ENCODE assay signal across 11 cellular contexts in the genomic region with DNA sequence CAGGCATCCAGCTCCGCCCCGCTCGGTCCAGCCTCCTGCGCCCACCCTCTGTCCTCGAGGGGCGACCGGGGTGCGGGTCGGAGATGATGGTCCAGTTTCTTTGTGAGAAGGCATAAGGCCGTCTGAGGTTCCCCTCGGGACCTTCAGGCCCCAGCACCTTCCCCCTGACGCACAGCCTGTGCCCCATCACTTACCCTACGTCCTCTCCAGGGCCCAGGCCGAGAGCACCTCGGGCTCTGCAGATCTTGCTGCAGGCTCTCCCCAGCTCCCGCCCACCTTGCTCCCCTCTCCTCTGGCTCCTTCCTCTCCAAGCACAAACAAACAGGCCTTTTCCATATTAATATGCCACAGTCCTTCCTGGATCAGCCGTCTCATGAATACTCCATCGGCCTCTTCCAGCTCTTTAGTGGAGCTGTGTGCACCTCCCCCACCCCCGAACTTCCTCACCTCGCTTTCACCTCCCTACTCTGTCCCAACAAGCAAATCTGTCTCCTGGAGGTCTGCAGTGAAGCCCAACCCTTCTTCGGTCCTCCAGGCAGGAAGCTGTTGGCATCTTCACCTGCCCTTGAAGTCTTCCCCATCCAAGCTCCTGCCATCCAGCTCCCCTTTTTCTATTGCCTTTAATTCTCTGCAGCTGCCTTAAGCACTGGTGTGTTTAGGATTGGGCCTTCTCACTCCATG. TPM values are rescaled to one million over a fixed set of nuclear protein-coding genes. Genes with fewer than 3 reads are reported as not detected.
DNase-seq lines count a peak whose midpoint lies in the region; ATAC-seq and FAIRE-seq lines count a peak whose summit lies in the region.
"Had no signal": no experiment of that assay in that cellular context is flagged by ENCODE, and none has a peak within 500 bp of the region (broad histone marks: within the 10 kb centered on the region; RNA-seq: fewer than 3 reads in every experiment).

No MANE protein-coding gene starts in this region.

- H3K9me3 ChIP-seq in right cardiac atrium (ENCODE audit: control insufficient read depth, low read length): no peaks in the 10 kb centered on the region
- H3K9me3 ChIP-seq in mesodermal cell (ENCODE audit: control insufficient read depth, low read length): no peaks in the 10 kb centered on the region

- no peaks in the 10 kb centered on the region for H3K36me3 ChIP-seq in mesodermal cell (ENCODE audit: control insufficient read depth, insufficient read depth, low read length)

- DNase-seq in right cardiac atrium (peak in 1 of 3 donors; percentile 40), Right ventricle myocardium inferior (ENCODE audit: missing footprints) (no peak), urothelium cell line (ENCODE audit: low spot score) (peak; percentile 15), frontal cortex (ENCODE audit: low spot score in 2 of 2) (no peak)
- DNase-seq: stimulated activated CD4-positive, alpha-beta T cell treated with anti-CD3 and anti-CD28 coated beads, Interleukin-4, amount 100 ng/mL, for 4 hours had no signal

- intact Hi-C loops in right cardiac atrium (cut with DNase I): loop anchor here in 2 of 4 donors (5.0 to 10.0 kb wide), 2 partner anchors 163 to 170 kb away; no protein-coding TSS in a partner anchor
- intact Hi-C loops in Right ventricle myocardium inferior (cut with DNase I): loop anchor here (2.0 kb wide), 1 partner anchor 167 kb away; no protein-coding TSS in a partner anchor

- ATAC-seq in right cardiac atrium (no peak), Right ventricle myocardium inferior (no peak), GM18502 (IDR thresholded peaks at IDR 0.05; ENCODE audit: poor library complexity, unreplicated experiment) (no peak), HG03571 (IDR thresholded peaks at IDR 0.05; ENCODE audit: unreplicated experiment) (no peak)
- ATAC-seq: K562 had no signal

- H3K4me3 ChIP-seq in right cardiac atrium (ENCODE audit: low read length): peak overlapping the region; percentile 59
- peak overlapping the region; percentile 39 for H3K4me3 ChIP-seq in mesodermal cell (ENCODE audit: extremely low read depth, insufficient read depth, low read length, poor library complexity, severe bottlenecking)
- H3K4me3 ChIP-seq: K562 had no signal

- H3K27me3 ChIP-seq in right cardiac atrium (ENCODE audit: control insufficient read depth, insufficient read depth): no peaks in the 10 kb centered on the region

- H3K4me1 ChIP-seq in right cardiac atrium (ENCODE audit: control insufficient read depth, insufficient read depth, low read length) (peaks cover 3% of the 10 kb centered on the region), mesodermal cell (ENCODE audit: control insufficient read depth, insufficient read depth, low read length, poor library complexity, severe bottlenecking) (peaks cover 16% of the 10 kb centered on the region)

- FAIRE-seq in urothelium cell line (lab: Jason Lieb, UNC): no peak
- no peak for FAIRE-seq in frontal cortex (lab: Jason Lieb, UNC)
- FAIRE-seq: G401.6, K562 had no signal

- H3K27ac ChIP-seq in right cardiac atrium (ENCODE audit: low read length) (no peak overlapping the region), angular gyrus (ENCODE audit: low read depth, low read length) (peak overlapping the region; percentile 98), mesodermal cell (ENCODE audit: low read depth, low read length, severe bottlenecking) (no peak overlapping the region)

- WGBS in right cardiac atrium: 32% methylated on average over 21 of the region's 21 CpGs
- WGBS in mesodermal cell (ENCODE audit: insufficient coverage in 2 of 2), 2 experiments: 21 to 25% methylated on average over 16 to 18 of the region's 21 CpGs

RNA-seq across cellular contexts. Expression of a gene that starts 0.4 kb away (rescaled TPM):
- total RNA-seq in right cardiac atrium: 1 to 10 TPM in 2 of 4 donors, under 1 TPM in 2; 0.40 to 2.0 (median 1.1) TPM
- 1.8 TPM for polyA plus RNA-seq in right cardiac atrium
- total RNA-seq in Right ventricle myocardium inferior: 0.24 TPM
- polyA plus RNA-seq in mesodermal cell (2013, experiment 1 of 2): 31.1 TPM
- 23.1 TPM for polyA plus RNA-seq in mesodermal cell (2013, experiment 2 of 2)
- total RNA-seq in frontal cortex: 6.9 TPM

RNA-seq across cellular contexts. Expression of a gene that starts 56.0 kb away (rescaled TPM):
- total RNA-seq in right cardiac atrium (10 to 100 TPM; 10.9 to 23.1 (median 17.7) TPM), Right ventricle myocardium inferior (16.3 TPM), frontal cortex (28.1 TPM)
- 11.2 TPM for polyA plus RNA-seq in right cardiac atrium
- polyA plus RNA-seq in mesodermal cell (2013, experiment 1 of 2): 13.4 TPM
- polyA plus RNA-seq in mesodermal cell (2013, experiment 2 of 2): 12.2 TPM

RNA-seq across cellular contexts. Expression of a gene that starts 59.5 kb away (rescaled TPM):
- total RNA-seq in right cardiac atrium: 10 to 100 TPM; 29.0 to 43.4 (median 34.7) TPM
- polyA plus RNA-seq in right cardiac atrium: 23.5 TPM
- 37.4 TPM for total RNA-seq in Right ventricle myocardium inferior
- 30.7 TPM for polyA plus RNA-seq in mesodermal cell (2013, experiment 1 of 2)
- polyA plus RNA-seq in mesodermal cell (2013, experiment 2 of 2): 28.4 TPM
- 54.2 TPM for total RNA-seq in frontal cortex
